ENCODE assay signal across 1 cellular context in genomic region chr2:195600796-195601195, GRCh38.
TF ChIP-seq lines count a peak whose summit lies in the region.

No MANE protein-coding gene starts in this region.

TF ChIP-seq in GM23338, 12 proteins besides CTCF, POLR2A, EP300 and RAD21 (continued from another document):
- TF ChIP-seq ZNF462 (CRISPR knock-in tag; IDR thresholded peaks at IDR 0.05), result no peak
